8 cellular contexts compared by ENCODE assay signal in the genomic region with DNA sequence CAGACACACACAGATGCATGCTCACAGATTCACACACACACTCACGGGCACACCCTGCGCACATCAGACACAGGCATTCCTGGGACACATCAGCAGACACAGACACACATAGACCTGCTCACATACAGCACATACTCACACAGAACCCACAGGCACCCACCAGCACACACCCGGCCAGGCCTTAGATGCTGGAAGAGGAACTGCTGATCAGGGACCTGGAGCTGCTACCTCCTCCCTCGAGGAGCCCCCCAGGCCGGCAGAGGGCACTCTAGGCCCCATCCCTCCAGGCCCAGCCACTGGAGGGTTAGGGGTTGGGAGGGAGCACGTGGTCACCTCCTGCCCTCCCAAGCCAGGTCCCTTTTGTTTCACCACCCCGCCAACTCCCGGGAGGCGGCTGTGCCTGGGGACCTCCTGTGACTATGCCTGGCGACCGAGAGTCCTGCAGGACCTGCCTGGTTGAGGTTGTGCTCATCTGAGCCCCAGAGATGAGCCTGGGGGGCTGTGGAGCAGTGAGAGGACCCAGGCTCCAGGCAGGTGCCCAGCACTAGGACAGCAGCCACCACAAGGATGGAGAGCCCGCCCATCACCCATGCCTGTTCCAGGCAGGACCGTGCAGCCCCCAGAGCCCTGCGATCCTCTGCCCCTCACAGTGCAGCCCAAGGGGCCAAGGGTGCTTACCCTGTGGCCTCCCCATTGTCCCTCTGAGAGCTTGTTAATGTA. TPM values are rescaled to one million over a fixed set of nuclear protein-coding genes. Genes with fewer than 3 reads are reported as not detected.
DNase-seq lines count a peak whose midpoint lies in the region; ATAC-seq and TF ChIP-seq lines count a peak whose summit lies in the region.

No MANE protein-coding gene starts in this region.

- no peak overlapping the region for H3K4me3 ChIP-seq in psoas muscle

- ATAC-seq in GM18498 (IDR thresholded peaks at IDR 0.05; ENCODE audit: unreplicated experiment) (peak; percentile 73), HG03378 (IDR thresholded peaks at IDR 0.05; ENCODE audit: unreplicated experiment) (peak; percentile 65), psoas muscle (peak; percentile 51 to 78 (median 64))

- peak; percentile 91 for DNase-seq in 8988T
- peak; percentile 46 for DNase-seq in RPMI7951 (ENCODE audit: low read depth)
- peak; percentile 55 for DNase-seq in activated T-helper 9 cell treated with anti-CD3 and anti-CD28 coated beads, Interleukin-2, amount 50 U/mL, for 16 hours (ENCODE audit: low read depth)
- peak; percentile 71 to 95 (median 89) for DNase-seq in head of caudate nucleus
- DNase-seq in psoas muscle = peak; percentile 74 to 85
- no peak for DNase-seq in HPDE6-E6E7 (ENCODE audit: extremely low spot score)

- 39 to 47% (median 44%) methylated on average over 14 of the region's 14 CpGs for WGBS in psoas muscle, 3 donors

- H3K9me3 ChIP-seq in psoas muscle = no peaks in the 10 kb centered on the region

- H3K27me3 ChIP-seq in psoas muscle (ENCODE audit: insufficient read depth in 3 of 3, low read length in 2 of 3) = no peaks in the 10 kb centered on the region

- peaks cover 9% of the 10 kb centered on the region for H3K4me1 ChIP-seq in psoas muscle

- no peaks in the 10 kb centered on the region for H3K36me3 ChIP-seq in psoas muscle (ENCODE audit: insufficient read depth in 1 of 2, low read depth in 1 of 2)

- intact Hi-C loops in head of caudate nucleus (cut with DNase I) = loop anchor here (2.0 kb wide), 1 partner anchor 22 kb away; the partner anchor contains the start of gene PTMA
- intact Hi-C loops in psoas muscle (cut with DNase I) = no loop called here

- TF ChIP-seq CTCF in psoas muscle (IDR thresholded peaks at IDR 0.05) = peak; percentile 50

- H3K27ac ChIP-seq in psoas muscle = no peak overlapping the region

RNA-seq across cellular contexts. Expression of gene PTMA, which starts 21.0 kb away (rescaled TPM):
- total RNA-seq in RPMI7951 (2014; rRNA removed; shearing (Covaris generic)) = 1,433 and 1,788 TPM in 2 replicates
- total RNA-seq in psoas muscle = 100 to 1,000 TPM; 124 to 263 (median 168) TPM
- 100 to 1,000 TPM; 210 to 347 (median 274) TPM for polyA plus RNA-seq in psoas muscle
